ENCODE assay signal across 8 cellular contexts in the genomic region with DNA sequence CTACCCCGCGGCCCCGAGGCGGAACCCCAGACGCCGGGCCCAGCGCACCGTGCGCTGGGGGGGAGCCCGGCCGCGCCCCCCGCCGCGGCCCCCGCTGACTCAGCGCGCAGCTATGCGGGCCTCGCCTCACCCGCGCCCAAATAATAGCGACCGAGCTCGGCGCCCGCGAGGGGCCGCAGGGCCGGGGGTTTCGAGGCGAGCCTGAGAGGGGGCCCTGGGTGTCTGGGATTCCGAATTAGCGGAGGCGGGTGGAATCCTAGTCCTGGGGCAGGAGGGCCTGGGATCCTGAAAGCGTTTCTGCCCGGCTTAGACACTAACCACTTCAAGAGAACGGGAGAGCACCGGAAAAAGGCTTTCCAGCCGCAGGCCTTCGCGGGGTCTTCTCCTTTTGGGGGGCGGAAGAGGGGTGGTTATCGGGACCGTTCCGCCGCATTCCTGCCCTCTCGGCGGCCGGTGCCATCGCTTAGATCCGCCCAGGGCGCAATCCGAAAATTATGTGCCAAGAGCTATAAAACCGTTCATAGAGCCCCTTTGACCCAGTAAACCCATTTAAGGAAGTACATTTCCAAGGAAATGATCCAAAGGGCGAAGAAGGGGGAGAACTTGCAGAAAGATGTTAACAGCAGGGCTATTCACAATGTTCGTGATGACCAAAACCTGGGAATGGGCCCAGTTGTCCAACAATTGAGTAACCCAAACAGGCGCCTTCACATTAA. TPM values are rescaled to one million over a fixed set of nuclear protein-coding genes. Genes with fewer than 3 reads are reported as not detected.
DNase-seq lines count a peak whose midpoint lies in the region; ATAC-seq and TF ChIP-seq lines count a peak whose summit lies in the region.

No MANE protein-coding gene starts in this region.

- H3K4me1 ChIP-seq in HEK293 (ENCODE audit: control insufficient read depth, insufficient read depth, low read length), result peaks cover 18% of the 10 kb centered on the region
- H3K4me1 ChIP-seq in right atrium auricular region, result peaks cover 0 to 30% of the 10 kb centered on the region in 2 donors
- peaks cover 25% of the 10 kb centered on the region for H3K4me1 ChIP-seq in psoas muscle

- ATAC-seq in psoas muscle (peak; percentile 62 to 70 (median 66)), GM21526 (IDR thresholded peaks at IDR 0.05; ENCODE audit: low FRiP score, unreplicated experiment) (no peak)

- H3K4me3 ChIP-seq in HEK293 (ENCODE audit: low read depth, low read length) (peak overlapping the region; percentile 64), right atrium auricular region (peak overlapping the region; percentile 73 to 95), psoas muscle (peak overlapping the region; percentile 96)

- WGBS in psoas muscle, 3 donors, result 1 to 2% (median 1%) methylated on average over 55 to 58 of the region's 58 CpGs

- intact Hi-C loops in psoas muscle (cut with DNase I), result loop anchor here in 1 of 2 donors (5.0 kb wide), 3 partner anchors 58 to 108 kb away; no protein-coding TSS in a partner anchor

- TF ChIP-seq CTCF in HEK293 (tag by site-specific recombination; IDR thresholded peaks at IDR 0.05) (0 out of 2 replicates have a peak, but pooled peaks have one; percentile 29), right atrium auricular region (IDR thresholded peaks at IDR 0.05) (peak in 1 of 2 donors; percentile 15), psoas muscle (IDR thresholded peaks at IDR 0.05) (peak; percentile 13)

- H3K27me3 ChIP-seq in right atrium auricular region, result no peaks in the 10 kb centered on the region
- no peaks in the 10 kb centered on the region for H3K27me3 ChIP-seq in psoas muscle (ENCODE audit: insufficient read depth in 3 of 3, low read length in 2 of 3)

- H3K27ac ChIP-seq in HEK293 (ENCODE audit: extremely low read depth, low read depth, low read length), result peak overlapping the region; percentile 92
- H3K27ac ChIP-seq in right atrium auricular region, result peak overlapping the region; percentile 97
- peak overlapping the region; percentile 98 for H3K27ac ChIP-seq in psoas muscle

- POLR2A ChIA-PET in HEK293 (lab: Yijun Ruan, JAX), result interaction anchor here (0.7 to 3.7 kb wide), 12 partner anchors 10 to 213 kb away, joined by 3 to 24 read pairs (median 4); a partner anchor contains a TSS

- H3K36me3 ChIP-seq in HEK293 (ENCODE audit: control insufficient read depth in 2 of 2, insufficient read depth in 1 of 2, low read length in 2 of 2) (no peaks in the 10 kb centered on the region), right atrium auricular region (no peaks in the 10 kb centered on the region), psoas muscle (ENCODE audit: insufficient read depth in 1 of 2, low read depth in 1 of 2) (no peaks in the 10 kb centered on the region)

- peak; percentile 18 for DNase-seq in NCI-H2171 treated with DMSO at 0.1 percent for 48 hours (lab: John Stamatoyannopoulos, UW)
- DNase-seq in NCI-H2171 (lab: John Stamatoyannopoulos, UW), result no peak
- peak; percentile 40 to 42 for DNase-seq in NOMO-1 (lab: John Stamatoyannopoulos, UW; ENCODE audit: unreplicated experiment in 2 of 2)
- DNase-seq in amniotic epithelial cell (ENCODE audit: low read depth), result peak; percentile 56
- peak; percentile 79 for DNase-seq in right atrium auricular region (ENCODE audit: low spot score)
- peak; percentile 52 to 72 for DNase-seq in psoas muscle

- CTCF ChIA-PET in HEK293 (lab: Yijun Ruan, JAX), result interaction anchor here (0.7 to 1.3 kb wide), 5 partner anchors 39 to 212 kb away, joined by 3 to 7 read pairs (median 5); a partner anchor contains a TSS

- H3K9me3 ChIP-seq in HEK293 (ENCODE audit: control insufficient read depth, insufficient read depth, low read depth, low read length) (no peaks in the 10 kb centered on the region), right atrium auricular region (no peaks in the 10 kb centered on the region), psoas muscle (no peaks in the 10 kb centered on the region)

TF ChIP-seq in HEK293, 187 proteins besides CTCF, POLR2A, EP300 and RAD21 (continues in another document):
- TF ChIP-seq ZNF16 (tag by site-specific recombination; IDR thresholded peaks at IDR 0.05; ENCODE audit: low read depth) (no peak), ZNF660 (tag by site-specific recombination; IDR thresholded peaks at IDR 0.05) (0 out of 2 replicates have a peak, but pooled peaks have one; percentile 43), WT1 (tag by site-specific recombination; IDR thresholded peaks at IDR 0.05) (no peak), ZNF175 (tag by site-specific recombination; IDR thresholded peaks at IDR 0.05) (no peak), ZEB2 (tag by site-specific recombination; IDR thresholded peaks at IDR 0.05) (peak; percentile 66), KLF16 (tag by site-specific recombination; IDR thresholded peaks at IDR 0.05) (peak; percentile 64), ZNF664 (tag by site-specific recombination; IDR thresholded peaks at IDR 0.05) (no peak), ZNF112 (tag by site-specific recombination; IDR thresholded peaks at IDR 0.05) (no peak), ZFHX2 (tag by site-specific recombination; conservative IDR thresholded peaks at IDR 0.05) (no peak; the same call in 1 of the 2 replicates), ZNF341 (tag by site-specific recombination; IDR thresholded peaks at IDR 0.05; ENCODE audit: low read depth) (no peak), ZNF596 (tag by site-specific recombination; IDR thresholded peaks at IDR 0.05) (peak; percentile 32; the same call in 1 of the 2 replicates), GLI2 (tag by site-specific recombination; IDR thresholded peaks at IDR 0.05; ENCODE audit: borderline replicate concordance, low read depth) (no peak), ZBTB17 (tag by site-specific recombination; IDR thresholded peaks at IDR 0.05) (peak; percentile 70), ZNF423 (tag by site-specific recombination; IDR thresholded peaks at IDR 0.05) (no peak), ZBTB48 (tag by site-specific recombination; IDR thresholded peaks at IDR 0.05) (no peak), ZNF600 (tag by site-specific recombination; IDR thresholded peaks at IDR 0.05) (no peak)
- TF ChIP-seq, protein P1, sequence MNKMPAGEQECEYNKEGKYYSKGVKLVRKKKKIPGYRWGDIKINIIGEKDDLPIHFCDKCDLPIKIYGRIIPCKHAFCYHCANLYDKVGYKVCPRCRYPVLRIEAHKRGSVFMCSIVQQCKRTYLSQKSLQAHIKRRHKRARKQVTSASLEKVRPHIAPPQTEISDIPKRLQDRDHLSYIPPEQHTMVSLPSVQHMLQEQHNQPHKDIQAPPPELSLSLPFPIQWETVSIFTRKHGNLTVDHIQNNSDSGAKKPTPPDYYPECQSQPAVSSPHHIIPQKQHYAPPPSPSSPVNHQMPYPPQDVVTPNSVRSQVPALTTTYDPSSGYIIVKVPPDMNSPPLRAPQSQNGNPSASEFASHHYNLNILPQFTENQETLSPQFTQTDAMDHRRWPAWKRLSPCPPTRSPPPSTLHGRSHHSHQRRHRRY (tag by site-specific recombination; IDR thresholded peaks at IDR 0.05), result no peak
- TF ChIP-seq, protein P2, sequence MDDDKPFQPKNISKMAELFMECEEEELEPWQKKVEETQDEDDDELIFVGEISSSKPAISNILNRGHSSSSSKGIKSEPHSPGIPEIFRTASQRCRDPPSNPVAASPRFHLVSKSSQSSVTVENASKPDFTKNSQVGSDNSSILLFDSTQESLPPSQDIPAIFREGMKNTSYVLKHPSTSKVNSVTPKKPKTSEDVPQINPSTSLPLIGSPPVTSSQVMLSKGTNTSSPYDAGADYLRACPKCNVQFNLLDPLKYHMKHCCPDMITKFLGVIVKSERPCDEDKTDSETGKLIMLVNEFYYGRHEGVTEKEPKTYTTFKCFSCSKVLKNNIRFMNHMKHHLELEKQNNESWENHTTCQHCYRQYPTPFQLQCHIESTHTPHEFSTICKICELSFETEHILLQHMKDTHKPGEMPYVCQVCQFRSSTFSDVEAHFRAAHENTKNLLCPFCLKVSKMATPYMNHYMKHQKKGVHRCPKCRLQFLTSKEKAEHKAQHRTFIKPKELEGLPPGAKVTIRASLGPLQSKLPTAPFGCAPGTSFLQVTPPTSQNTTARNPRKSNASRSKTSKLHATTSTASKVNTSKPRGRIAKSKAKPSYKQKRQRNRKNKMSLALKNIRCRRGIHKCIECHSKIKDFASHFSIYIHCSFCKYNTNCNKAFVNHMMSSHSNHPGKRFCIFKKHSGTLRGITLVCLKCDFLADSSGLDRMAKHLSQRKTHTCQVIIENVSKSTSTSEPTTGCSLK (tag by site-specific recombination; IDR thresholded peaks at IDR 0.05), result no peak
- TF ChIP-seq, protein P3, sequence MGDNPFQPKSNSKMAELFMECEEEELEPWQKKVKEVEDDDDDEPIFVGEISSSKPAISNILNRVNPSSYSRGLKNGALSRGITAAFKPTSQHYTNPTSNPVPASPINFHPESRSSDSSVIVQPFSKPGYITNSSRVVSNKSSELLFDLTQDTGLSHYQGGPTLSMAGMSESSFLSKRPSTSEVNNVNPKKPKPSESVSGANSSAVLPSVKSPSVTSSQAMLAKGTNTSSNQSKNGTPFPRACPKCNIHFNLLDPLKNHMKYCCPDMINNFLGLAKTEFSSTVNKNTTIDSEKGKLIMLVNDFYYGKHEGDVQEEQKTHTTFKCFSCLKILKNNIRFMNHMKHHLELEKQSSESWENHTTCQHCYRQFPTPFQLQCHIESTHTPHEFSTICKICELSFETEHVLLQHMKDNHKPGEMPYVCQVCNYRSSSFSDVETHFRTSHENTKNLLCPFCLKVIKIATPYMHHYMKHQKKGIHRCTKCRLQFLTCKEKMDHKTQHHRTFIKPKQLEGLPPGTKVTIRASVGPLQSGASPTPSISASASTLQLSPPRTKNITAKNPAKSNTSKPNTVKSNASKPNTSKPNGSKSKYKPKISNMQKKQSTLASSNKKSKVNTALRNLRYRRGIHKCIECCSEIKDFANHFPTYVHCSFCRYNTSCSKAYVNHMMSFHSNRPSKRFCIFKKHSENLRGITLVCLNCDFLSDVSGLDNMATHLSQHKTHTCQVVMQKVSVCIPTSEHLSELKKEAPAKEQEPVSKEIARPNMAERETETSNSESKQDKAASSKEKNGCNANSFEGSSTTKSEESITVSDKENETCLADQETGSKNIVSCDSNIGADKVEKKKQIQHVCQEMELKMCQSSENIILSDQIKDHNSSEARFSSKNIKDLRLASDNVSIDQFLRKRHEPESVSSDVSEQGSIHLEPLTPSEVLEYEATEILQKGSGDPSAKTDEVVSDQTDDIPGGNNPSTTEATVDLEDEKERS (tag by site-specific recombination; IDR thresholded peaks at IDR 0.05), result no peak

RNA-seq across cellular contexts. Expression of a gene that starts 0.7 kb away (rescaled TPM):
- total RNA-seq in right atrium auricular region, result 10 to 100 TPM; 32.3 to 32.6 TPM
- total RNA-seq in psoas muscle, result 10 to 100 TPM; 59.9 to 80.1 (median 62.4) TPM
- polyA plus RNA-seq in psoas muscle, result 10 to 100 TPM; 12.1 to 84.4 (median 25.8) TPM
